8 cellular contexts compared by ENCODE assay signal in genomic region chr20:50460608-50461268, GRCh38. TPM values are rescaled to one million over a fixed set of nuclear protein-coding genes. Genes with fewer than 3 reads are reported as not detected.
DNase-seq lines count a peak whose midpoint lies in the region; ATAC-seq and TF ChIP-seq lines count a peak whose summit lies in the region.

No MANE protein-coding gene starts in this region.

- H3K23ac ChIP-seq in mesenchymal stem cell (ENCODE audit: low read length in 2 of 2), result no peak overlapping the region

- H3K27me3 ChIP-seq in dorsolateral prefrontal cortex (no peaks in the 10 kb centered on the region), mesenchymal stem cell (ENCODE audit: control insufficient read depth in 1 of 2, insufficient read depth in 1 of 2, low read length in 2 of 2) (no peaks in the 10 kb centered on the region)

- peaks cover 14% of the 10 kb centered on the region for H3K4me1 ChIP-seq in mesenchymal stem cell (ENCODE audit: control insufficient read depth, insufficient read depth, low read depth, low read length)

- 54% methylated on average over 11 of the region's 13 CpGs for WGBS in mesenchymal stem cell

- H3K18ac ChIP-seq in mesenchymal stem cell (ENCODE audit: low read depth in 1 of 2, low read length in 2 of 2), result peak overlapping the region; percentile 16 to 84

- no peaks in the 10 kb centered on the region for H3K79me1 ChIP-seq in mesenchymal stem cell (replicated peaks; ENCODE audit: low read length, poor library complexity, severe bottlenecking)

- peak overlapping the region; percentile 69 to 91 for H2BK12ac ChIP-seq in mesenchymal stem cell (ENCODE audit: low read length in 2 of 2)

- H2AFZ ChIP-seq in mesenchymal stem cell (ENCODE audit: low read depth, low read length), result no peak overlapping the region

- TF ChIP-seq CTCF in dorsolateral prefrontal cortex (IDR thresholded peaks at IDR 0.05 in 54 of 56, conservative IDR thresholded peaks at IDR 0.05 in 2 of 56; ENCODE audit: low read depth in 1 of 56, partially characterized antibody in 56 of 56), result peak; percentile 72 to 94 (median 88)

- peak; percentile 74 for ATAC-seq in HG02798 (IDR thresholded peaks at IDR 0.05; ENCODE audit: poor library complexity, unreplicated experiment)

- H3K27ac ChIP-seq in dorsolateral prefrontal cortex (peak overlapping the region in 5 of 59 donors; percentile 9 to 53 (median 21)), mesenchymal stem cell (ENCODE audit: low read length, poor library complexity, severe bottlenecking) (no peak overlapping the region)

- H4K8ac ChIP-seq in mesenchymal stem cell (ENCODE audit: low read length), result peak overlapping the region; percentile 84

- peak overlapping the region; percentile 77 for H4K91ac ChIP-seq in mesenchymal stem cell (ENCODE audit: low read length)

- no peaks in the 10 kb centered on the region for H3K9me3 ChIP-seq in mesenchymal stem cell (ENCODE audit: control insufficient read depth, low read length)

- intact Hi-C loops in dorsolateral prefrontal cortex (cut with DNase I), result loop anchor here in 1 of 2 donors (2.0 to 5.0 kb wide), 2 partner anchors 117 to 272 kb away; no protein-coding TSS in a partner anchor

- peak overlapping the region; percentile 67 to 87 for H3K4ac ChIP-seq in mesenchymal stem cell (ENCODE audit: low read depth in 1 of 2, low read length in 2 of 2)

- no peak overlapping the region for H3K4me2 ChIP-seq in mesenchymal stem cell (ENCODE audit: low read length, poor library complexity, severe bottlenecking)

- no peaks in the 10 kb centered on the region for H3K36me3 ChIP-seq in mesenchymal stem cell (ENCODE audit: control insufficient read depth in 1 of 2, insufficient read depth in 2 of 2, low read depth in 1 of 2, low read length in 2 of 2)

- H2BK120ac ChIP-seq in mesenchymal stem cell (ENCODE audit: low read depth, low read length), result peak overlapping the region; percentile 39

- H3K4me3 ChIP-seq in dorsolateral prefrontal cortex (no peak overlapping the region), mesenchymal stem cell (ENCODE audit: insufficient read depth in 1 of 2, low read depth in 1 of 2, low read length in 2 of 2) (no peak overlapping the region)

- DNase-seq in DMS153 (lab: John Stamatoyannopoulos, UW) (peak; percentile 58), NCI-H526 treated with DMSO at 0.1 percent for 48 hours (lab: John Stamatoyannopoulos, UW) (peak; percentile 54), dorsolateral prefrontal cortex (peak; percentile 25 to 87 (median 78)), mesenchymal stem cell (peak; percentile 86), GM19240 (ENCODE audit: insufficient read length, low spot score) (no peak)
- DNase-seq in activated CD4-positive, alpha-beta T cell treated with anti-CD3 and anti-CD28 coated beads, Interleukin-2, amount 50 U/mL, for 4 hours, result peak; percentile 76 to 78
- DNase-seq in stimulated activated CD8-positive, alpha-beta memory T cell treated with anti-CD3 and anti-CD28 coated beads, Interleukin-15, amount 100 ng/mL, for 1 hour (ENCODE audit: low read depth), result peak; percentile 68

- H3K14ac ChIP-seq in mesenchymal stem cell (ENCODE audit: low read length in 2 of 2), result peak overlapping the region in 1 of 2 experiments; percentile 44

- H2BK5ac ChIP-seq in mesenchymal stem cell (ENCODE audit: low read depth, low read length, poor library complexity, severe bottlenecking), result no peak overlapping the region

- peak overlapping the region; percentile 55 for H2AK5ac ChIP-seq in mesenchymal stem cell (ENCODE audit: low read length, severe bottlenecking)

- H2BK15ac ChIP-seq in mesenchymal stem cell (ENCODE audit: low read depth, poor library complexity, severe bottlenecking), result peak overlapping the region; percentile 8

- H3K9ac ChIP-seq in mesenchymal stem cell (ENCODE audit: low read length), result peak overlapping the region; percentile 60

RNA-seq across cellular contexts. Expression of gene PTPN1, which starts 49.4 kb away (rescaled TPM):
- total RNA-seq in dorsolateral prefrontal cortex, result 10 to 100 TPM; 15.9 to 29.2 (median 22.0) TPM
- polyA plus RNA-seq in mesenchymal stem cell (2013, experiment 1 of 2), result 66.8 TPM
- 65.2 TPM for polyA plus RNA-seq in mesenchymal stem cell (2013, experiment 2 of 2)
